ENCODE assay signal across 29 cellular contexts in genomic region chr13:58855283-58855682, GRCh38.
DNase-seq lines count a peak whose midpoint lies in the region; ATAC-seq and TF ChIP-seq lines count a peak whose summit lies in the region.
"Had no signal": no experiment of that assay in that cellular context is flagged by ENCODE, and none has a peak within 500 bp of the region (broad histone marks: within the 10 kb centered on the region; RNA-seq: fewer than 3 reads in every experiment).

No MANE protein-coding gene starts in this region.

- H3K4me3 ChIP-seq in PC-3 (ENCODE audit: low read length): no peak overlapping the region
- H3K4me3 ChIP-seq in astrocyte of the spinal cord (ENCODE audit: low read depth, low read length): no peak overlapping the region
- H3K4me3 ChIP-seq in tibial artery: no peak overlapping the region
- H3K4me3 ChIP-seq: cardiac muscle cell, coronary artery, HAP-1 had no signal

- POLR2A ChIA-PET in PC-3 (lab: Charles Lee; ENCODE audit: unreplicated experiment): no interaction called here

- no peaks in the 10 kb centered on the region for H3F3A ChIP-seq in PC-3 (ENCODE audit: low read length, unreplicated experiment)

- H3K4me1 ChIP-seq in PC-3 (ENCODE audit: insufficient read depth, low read length): no peaks in the 10 kb centered on the region
- H3K4me1 ChIP-seq in tibial artery: no peaks in the 10 kb centered on the region
- H3K4me1 ChIP-seq: HAP-1 had no signal

- intact Hi-C loops in PC-3 (cut with micrococcal nuclease) (no loop called here), tibial artery (cut with DNase I; ENCODE audit: low total_unique reads) (no loop called here)

- no peaks in the 10 kb centered on the region for H3K9me3 ChIP-seq in PC-3 (ENCODE audit: low read length)
- H3K9me3 ChIP-seq in tibial artery: no peaks in the 10 kb centered on the region
- H3K9me3 ChIP-seq: HAP-1 had no signal

- ATAC-seq in PC-3: peak; percentile 53
- ATAC-seq in GM18520 (IDR thresholded peaks at IDR 0.05; ENCODE audit: unreplicated experiment): no peak
- ATAC-seq: CD8-positive, alpha-beta T cell; naive thymus-derived CD4-positive, alpha-beta T cell; stimulated activated memory B cell treated with anti-CD40 and anti-IgM and Interleukin-4, amounts not matched to agents 10 μg/mL and 1 μg/mL and 100 μg/mL, for 72 hours had no signal

- H2AFZ ChIP-seq in PC-3 (ENCODE audit: low read length): no peak overlapping the region

- no peaks in the 10 kb centered on the region for H3K36me3 ChIP-seq in PC-3 (ENCODE audit: low read depth, low read length)
- H3K36me3 ChIP-seq in tibial artery: no peaks in the 10 kb centered on the region
- H3K36me3 ChIP-seq: cardiac muscle cell, HAP-1 had no signal

- H3K4me2 ChIP-seq in PC-3 (ENCODE audit: low read length): no peak overlapping the region

- no peak for TF ChIP-seq CTCF in PC-3 (conservative IDR thresholded peaks at IDR 0.05; ENCODE audit: low read depth, low read length)
- TF ChIP-seq CTCF in astrocyte of the spinal cord (IDR thresholded peaks at IDR 0.05; ENCODE audit: low read depth, low read length): no peak
- TF ChIP-seq CTCF in tibial artery (IDR thresholded peaks at IDR 0.05): no peak

- peak; percentile 3 for DNase-seq in A172 (ENCODE audit: low spot score)
- DNase-seq in PC-3: peak; percentile 1
- DNase-seq in astrocyte of the spinal cord (ENCODE audit: low read depth, low spot score): peak; percentile 71
- peak; percentile 58 for DNase-seq in kidney tubule cell (ENCODE audit: low spot score)
- DNase-seq in pons (ENCODE audit: low spot score): no peak
- DNase-seq in tibial artery: no peak
- no peak for DNase-seq in NCI-H510A treated with DMSO at 0.1 percent for 48 hours (lab: John Stamatoyannopoulos, UW)
- DNase-seq: 8988T; activated CD4-positive, alpha-beta T cell treated with anti-CD3 and anti-CD28 coated beads for 4 hours; activated naive CD4-positive, alpha-beta T cell treated with anti-CD3 and anti-CD28 coated beads, Interleukin-2, amount 50 U/mL, for 16 hours; AML-193; amygdala; CD8-positive, alpha-beta T cell; effector CD8-positive, alpha-beta T cell; Kasumi-1; MV-4-11; naive thymus-derived CD4-positive, alpha-beta T cell; NCI-H1436 treated with DMSO at 0.1 percent for 48 hours; NCI-H2081 treated with DMSO at 0.1 percent for 48 hours; NCI-H226; nucleus accumbens; SHP77 had no signal

- no peak overlapping the region for H3K9ac ChIP-seq in PC-3 (ENCODE audit: low read length)

- no peaks in the 10 kb centered on the region for H3K9me2 ChIP-seq in PC-3 (replicated peaks; ENCODE audit: low read length)

- no peaks in the 10 kb centered on the region for H4K20me1 ChIP-seq in PC-3 (ENCODE audit: low read length)

- BruUV-seq in PC-3 (replicated peaks; lab: Mats Ljungman, UMichigan): no TSS peak

- in situ Hi-C loops in astrocyte of the spinal cord (cut with HindIII; ENCODE audit: low sequenced_read_pairs): no loop called here

- no peaks in the 10 kb centered on the region for H3K27me3 ChIP-seq in PC-3 (ENCODE audit: low read length)
- no peaks in the 10 kb centered on the region for H3K27me3 ChIP-seq in tibial artery
- H3K27me3 ChIP-seq: cardiac muscle cell had no signal

- CTCF ChIA-PET in PC-3 (lab: Charles Lee): no interaction called here

- H3K27ac ChIP-seq in PC-3 (ENCODE audit: low read length): no peak overlapping the region
- H3K27ac ChIP-seq in tibial artery: no peak overlapping the region
- H3K27ac ChIP-seq: cardiac muscle cell, coronary artery, epithelial cell of prostate, HL-60 had no signal

- H3K79me2 ChIP-seq in PC-3 (ENCODE audit: low read length): no peaks in the 10 kb centered on the region

Comparison
In these comparisons a context has a peak if more than half of its experiments do, and no peak if none do; other contexts are left out.
1. DNase-seq: peak in A172 (single experiment), PC-3 (single experiment), astrocyte of the spinal cord (single experiment) and kidney tubule cell (single experiment); none in pons (single experiment), tibial artery (0 of 2) and NCI-H510A treated with DMSO at 0.1 percent for 48 hours (single experiment).